ENCODE assay signal across 17 cellular contexts in genomic region chr10:72105098-72105475, GRCh38. TPM values are rescaled to one million over a fixed set of nuclear protein-coding genes. Genes with fewer than 3 reads are reported as not detected.
DNase-seq lines count a peak whose midpoint lies in the region; ATAC-seq and TF ChIP-seq lines count a peak whose summit lies in the region.
"Had no signal": no experiment of that assay in that cellular context is flagged by ENCODE, and none has a peak within 500 bp of the region (broad histone marks: within the 10 kb centered on the region; RNA-seq: fewer than 3 reads in every experiment).

No MANE protein-coding gene starts in this region.

- no peak overlapping the region for H3K9ac ChIP-seq in DND-41 (ENCODE audit: low read depth, low read length)
- H3K9ac ChIP-seq in trophoblast cell (ENCODE audit: low read length), result no peak overlapping the region
- H3K9ac ChIP-seq: KMS-11 had no signal

- no peak for DNase-seq in CD4-positive, CD25-positive, alpha-beta regulatory T cell
- DNase-seq in DND-41 (no peak), trophoblast cell (no peak), T-helper 1 cell (no peak), DMS114 treated with DMSO at 0.1 percent for 48 hours (lab: John Stamatoyannopoulos, UW; ENCODE audit: unreplicated experiment) (no peak)
- DNase-seq: activated B cell treated with CpG ODN at 0.5 μM for 24 hours; aorta; hypothalamus; NCI-H1930; NCI-H345; PC-3; stimulated activated CD4-positive, alpha-beta T cell treated with anti-CD3 and anti-CD28 coated beads, Interleukin-4, amount 100 ng/mL, for 4 hours had no signal

- H3K4me2 ChIP-seq in DND-41 (ENCODE audit: insufficient read depth, low read length), result no peak overlapping the region
- H3K4me2 ChIP-seq in trophoblast cell (ENCODE audit: low read length), result no peak overlapping the region
- H3K4me2 ChIP-seq: KMS-11 had no signal

- H3K36me3 ChIP-seq in CD4-positive, CD25-positive, alpha-beta regulatory T cell (ENCODE audit: control insufficient read depth, insufficient read depth, low read length), result peaks cover 4% of the 10 kb centered on the region
- H3K36me3 ChIP-seq in DND-41 (ENCODE audit: insufficient read depth, low read length), result peaks cover 18% of the 10 kb centered on the region
- peaks cover 2 to 5% of the 10 kb centered on the region in 2 experiments for H3K36me3 ChIP-seq in trophoblast cell (ENCODE audit: control insufficient read depth in 1 of 2, insufficient read depth in 2 of 2, low read length in 2 of 2)
- H3K36me3 ChIP-seq: SJSA1 had no signal

- no peak for TF ChIP-seq CTCF in DND-41 (IDR thresholded peaks at IDR 0.05; ENCODE audit: borderline replicate concordance, extremely low read depth, low read length, poor library complexity, severe bottlenecking)

- no peaks in the 10 kb centered on the region for H3K9me3 Mint-ChIP-seq in CD4-positive, CD25-positive, alpha-beta regulatory T cell
- H3K9me3 Mint-ChIP-seq: activated B cell treated with CpG ODN at 0.5 μM for 24 hours, nephron had no signal

- H3K18ac ChIP-seq in trophoblast cell (ENCODE audit: low read length), result peak overlapping the region; percentile 5

- H3K4me3 Mint-ChIP-seq in CD4-positive, CD25-positive, alpha-beta regulatory T cell, result peak overlapping the region in 1 of 4 donors; percentile 14
- H3K4me3 Mint-ChIP-seq: activated B cell treated with CpG ODN at 0.5 μM for 24 hours, nephron had no signal

- no peaks in the 10 kb centered on the region for H3K27me3 ChIP-seq in CD4-positive, CD25-positive, alpha-beta regulatory T cell (ENCODE audit: control insufficient read depth, insufficient read depth, low read length)
- H3K27me3 ChIP-seq in DND-41 (ENCODE audit: insufficient read depth, low read length, poor library complexity) (no peaks in the 10 kb centered on the region), trophoblast cell (ENCODE audit: insufficient read depth, low read length) (no peaks in the 10 kb centered on the region)
- H3K27me3 ChIP-seq: SJSA1 had no signal

- H3K9me3 ChIP-seq in CD4-positive, CD25-positive, alpha-beta regulatory T cell (ENCODE audit: control insufficient read depth in 2 of 2, low read length in 2 of 2), result no peaks in the 10 kb centered on the region
- H3K9me3 ChIP-seq in DND-41 (ENCODE audit: insufficient read depth, low read length, severe bottlenecking) (no peaks in the 10 kb centered on the region), trophoblast cell (ENCODE audit: insufficient read depth, low read depth, low read length) (peaks cover 4% of the 10 kb centered on the region)
- H3K9me3 ChIP-seq: SJSA1 had no signal

- no peak overlapping the region for H2BK5ac ChIP-seq in trophoblast cell (ENCODE audit: low read depth, low read length, poor library complexity)

- H3K4me3 ChIP-seq in CD4-positive, CD25-positive, alpha-beta regulatory T cell (ENCODE audit: low read depth, low read length), result no peak overlapping the region
- no peak overlapping the region for H3K4me3 ChIP-seq in DND-41 (ENCODE audit: low read depth in 1 of 2, low read length in 2 of 2)
- H3K4me3 ChIP-seq in trophoblast cell (ENCODE audit: low read depth, low read length), result peak overlapping the region; percentile 6
- H3K4me3 ChIP-seq: SJSA1 had no signal

- H4K91ac ChIP-seq in trophoblast cell (ENCODE audit: low read depth, low read length), result no peak overlapping the region

- no peaks in the 10 kb centered on the region for H3K79me1 ChIP-seq in trophoblast cell (ENCODE audit: low read length)

- H3K27me3 Mint-ChIP-seq in CD4-positive, CD25-positive, alpha-beta regulatory T cell, result no peaks in the 10 kb centered on the region
- H3K27me3 Mint-ChIP-seq: activated B cell treated with CpG ODN at 0.5 μM for 24 hours had no signal

- H3K4me1 ChIP-seq in CD4-positive, CD25-positive, alpha-beta regulatory T cell (ENCODE audit: control insufficient read depth, insufficient read depth, low read length, poor library complexity, severe bottlenecking), result peaks cover 46% of the 10 kb centered on the region
- H3K4me1 ChIP-seq in DND-41 (ENCODE audit: insufficient read depth, low read length) (peaks cover 55% of the 10 kb centered on the region), trophoblast cell (ENCODE audit: control insufficient read depth in 1 of 2, insufficient read depth in 2 of 2, low read length in 2 of 2) (peaks cover 2 to 7% of the 10 kb centered on the region in 2 experiments)

- no peak overlapping the region for H3K4ac ChIP-seq in trophoblast cell (ENCODE audit: low read depth, low read length)

- peak overlapping the region; percentile 64 for H2AK5ac ChIP-seq in trophoblast cell (ENCODE audit: low read length)

- no peak overlapping the region for H2BK12ac ChIP-seq in trophoblast cell (ENCODE audit: low read length)

- H4K20me1 ChIP-seq in DND-41 (ENCODE audit: insufficient read depth, low read length), result no peaks in the 10 kb centered on the region

- no peak overlapping the region for H2BK120ac ChIP-seq in trophoblast cell (ENCODE audit: insufficient read depth, low read length, poor library complexity)

- no CpG with 5 or more reads among the region's 9 CpGs for WGBS in trophoblast cell (ENCODE audit: extremely low coverage, insufficient coverage, insufficient read length)

- H3K4me1 Mint-ChIP-seq in CD4-positive, CD25-positive, alpha-beta regulatory T cell, result peaks cover 50 to 94% (median 75%) of the 10 kb centered on the region in 4 donors

- no peak overlapping the region for H4K12ac ChIP-seq in trophoblast cell (ENCODE audit: low read depth, low read length)

- H3K27ac Mint-ChIP-seq in CD4-positive, CD25-positive, alpha-beta regulatory T cell, result peak overlapping the region; percentile 81 to 94 (median 84)
- H3K27ac Mint-ChIP-seq: activated B cell treated with CpG ODN at 0.5 μM for 24 hours had no signal

- no peak overlapping the region for H4K8ac ChIP-seq in trophoblast cell (ENCODE audit: low read depth, low read length)

- peak overlapping the region; percentile 6 for H3K14ac ChIP-seq in trophoblast cell (ENCODE audit: low read length)

- peak overlapping the region; percentile 34 for H3K27ac ChIP-seq in CD4-positive, CD25-positive, alpha-beta regulatory T cell (ENCODE audit: insufficient read depth, low read length, poor library complexity, severe bottlenecking)
- H3K27ac ChIP-seq in DND-41 (ENCODE audit: low read length) (peak overlapping the region; percentile 92), cingulate gyrus (ENCODE audit: low read depth, low read length) (peak overlapping the region; percentile 57), trophoblast cell (ENCODE audit: low read depth, low read length) (no peak overlapping the region)
- H3K27ac ChIP-seq: KMS-11, SJSA1 had no signal

- H3K79me2 ChIP-seq in DND-41 (ENCODE audit: insufficient read depth, low read length) (no peaks in the 10 kb centered on the region), trophoblast cell (ENCODE audit: control insufficient read depth, insufficient read depth, low read length, poor library complexity) (no peaks in the 10 kb centered on the region)

- no peak overlapping the region for H3K23ac ChIP-seq in trophoblast cell (ENCODE audit: low read length)

- H3K36me3 Mint-ChIP-seq in CD4-positive, CD25-positive, alpha-beta regulatory T cell, result peaks cover 16% of the 10 kb centered on the region

- H2AFZ ChIP-seq in DND-41 (ENCODE audit: low read depth, low read length), result no peak overlapping the region
- no peak overlapping the region for H2AFZ ChIP-seq in trophoblast cell (ENCODE audit: insufficient read depth, low read length, poor library complexity)

- ATAC-seq in CD4-positive, CD25-positive, alpha-beta regulatory T cell (ENCODE audit: low read depth in 2 of 2), result no peak
- no peak for ATAC-seq in DND-41 (ENCODE audit: insufficient read depth, low read depth)
- ATAC-seq in GM21619 (IDR thresholded peaks at IDR 0.05; ENCODE audit: unreplicated experiment), result no peak
- ATAC-seq: PC-3 had no signal

RNA-seq across cellular contexts. Expression of gene SPOCK2, which starts 16.7 kb away (rescaled TPM):
- 683 TPM for total RNA-seq in CD4-positive, CD25-positive, alpha-beta regulatory T cell
- 100 to 1,000 TPM; 221 to 321 (median 270) TPM for polyA plus RNA-seq in CD4-positive, CD25-positive, alpha-beta regulatory T cell
- 0.49 and 0.52 TPM in 2 replicates for polyA plus RNA-seq in trophoblast cell (2013)
- total RNA-seq: SJSA1 had no signal
